7 cellular contexts compared by ENCODE assay signal in genomic region chr2:180077295-180077906, GRCh38.
DNase-seq lines count a peak whose midpoint lies in the region; ATAC-seq and TF ChIP-seq lines count a peak whose summit lies in the region.

No MANE protein-coding gene starts in this region.

- H3K4me3 Mint-ChIP-seq in MCF 10A (ENCODE audit: unreplicated experiment) (no peak overlapping the region), nephron progenitor cell (no peak overlapping the region)

- intact Hi-C loops in MCF 10A (cut with micrococcal nuclease) = loop anchor here (1.0 to 5.0 kb wide), 4 partner anchors 65 to 655 kb away; no protein-coding TSS in a partner anchor

- H3K36me3 Mint-ChIP-seq in MCF 10A (ENCODE audit: insufficient read depth, unreplicated experiment) (no peaks in the 10 kb centered on the region), nephron progenitor cell (ENCODE audit: low read depth) (no peaks in the 10 kb centered on the region)

- no peak for ATAC-seq in HG02973 (IDR thresholded peaks at IDR 0.05; ENCODE audit: unreplicated experiment)

- no peak overlapping the region for H3K4me3 ChIP-seq in GM12875 (ENCODE audit: low read depth, low read length)

- H3K27me3 Mint-ChIP-seq in MCF 10A (ENCODE audit: insufficient read depth, unreplicated experiment) (no peaks in the 10 kb centered on the region), nephron progenitor cell (ENCODE audit: low read depth, poor library complexity) (no peaks in the 10 kb centered on the region)

- H3K4me1 Mint-ChIP-seq in MCF 10A (ENCODE audit: insufficient read depth, unreplicated experiment) (no peaks in the 10 kb centered on the region), nephron progenitor cell (no peaks in the 10 kb centered on the region)

- DNase-seq in MCF 10A (ENCODE audit: unreplicated experiment) (peak; percentile 37), nephron progenitor cell (no peak), KG1 (lab: John Stamatoyannopoulos, UW) (no peak), CD1c-positive myeloid dendritic cell (ENCODE audit: extremely low spot score) (no peak)

- BruUV-seq in MCF 10A (replicated peaks; lab: Mats Ljungman, UMichigan) = no TSS peak

- H3K27ac Mint-ChIP-seq in MCF 10A (ENCODE audit: low read depth, unreplicated experiment) = no peak overlapping the region
- no peak overlapping the region for H3K27ac Mint-ChIP-seq in nephron progenitor cell

- POLR2A ChIA-PET in MCF 10A (lab: Yijun Ruan, JAX) = interaction anchor here (0.7 to 0.9 kb wide), 3 partner anchors 61 to 1316 kb away, joined by 3 to 5 read pairs (median 3); no protein-coding TSS in a partner anchor

- CTCF ChIA-PET in MCF 10A (lab: Yijun Ruan, JAX) = interaction anchor here (0.6 to 3.1 kb wide), 25 partner anchors 8 to 420 kb away, joined by 3 to 37 read pairs (median 5); partner anchors contain the start of gene CWC22

- peak; percentile 32; the same call in 1 of the 2 replicates for TF ChIP-seq CTCF in GM12875 (IDR thresholded peaks at IDR 0.05; ENCODE audit: borderline replicate concordance, insufficient read depth, low read depth, low read length)
- peak; percentile 86 for TF ChIP-seq CTCF in LNCAP (IDR thresholded peaks at IDR 0.05)
- TF ChIP-seq CTCF in MCF 10A (IDR thresholded peaks at IDR 0.05; ENCODE audit: unreplicated experiment) = peak; percentile 76
- TF ChIP-seq CTCF in nephron progenitor cell (IDR thresholded peaks at IDR 0.05) = peak; percentile 91

- H3K9me3 Mint-ChIP-seq in MCF 10A (ENCODE audit: unreplicated experiment) (peaks cover 13% of the 10 kb centered on the region), nephron progenitor cell (peaks cover 23% of the 10 kb centered on the region)

Comparison
In these comparisons a context has a peak if more than half of its experiments do, and no peak if none do; other contexts are left out.
1. CTCF ChIP-seq: peak in every context shown above with its lines; median percentile 91 in nephron progenitor cell; 86 in LNCAP; 76 in MCF 10A; 32 in GM12875.